In the genomic region with DNA sequence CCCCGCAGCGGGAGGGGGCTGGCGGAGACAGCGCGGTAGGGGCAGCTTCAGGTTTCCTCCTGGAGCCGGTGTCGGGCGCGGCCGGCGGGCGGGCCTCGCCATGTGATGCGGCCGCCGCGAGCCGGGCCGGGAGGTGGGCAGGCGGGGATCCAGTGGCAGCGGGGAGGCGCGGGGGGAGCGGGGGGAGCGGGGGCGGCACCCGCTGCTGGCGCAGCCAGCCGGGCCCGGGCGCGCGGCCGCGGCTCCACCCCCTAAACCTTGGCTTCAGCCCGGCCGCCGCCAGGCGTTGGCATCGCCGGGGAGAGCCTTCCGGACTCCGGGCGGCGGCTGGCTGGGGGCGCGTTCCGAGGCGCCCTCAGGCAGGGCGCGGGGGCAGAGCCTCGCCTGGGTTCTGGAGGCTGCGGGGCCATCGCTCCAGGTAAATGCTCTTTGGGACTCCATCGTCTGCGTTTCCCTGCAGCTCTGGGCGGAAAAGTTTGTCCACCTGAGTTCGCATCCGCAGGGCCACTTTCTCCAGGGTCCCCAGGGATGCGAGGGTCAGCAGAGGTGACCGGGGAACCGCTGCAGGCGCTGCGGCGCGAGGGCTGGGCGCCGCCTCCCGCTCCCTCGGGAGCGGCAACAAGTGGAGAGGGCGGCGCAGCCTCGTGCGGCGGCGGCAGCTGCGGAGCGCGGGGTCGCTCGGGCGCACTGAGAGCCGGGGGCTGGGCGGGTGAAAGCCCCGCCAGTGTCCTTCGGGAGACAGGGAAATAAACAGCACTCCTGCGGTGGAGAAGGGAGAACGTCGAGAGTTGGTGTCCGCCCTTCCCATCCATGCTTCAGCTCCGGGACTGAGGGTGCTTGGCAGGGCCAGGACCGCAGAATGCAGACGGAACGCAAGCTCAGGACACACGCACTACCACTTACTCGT, we compare ENCODE assay signal across 8 cellular contexts. TPM values are rescaled to one million over a fixed set of nuclear protein-coding genes. Genes with fewer than 3 reads are reported as not detected.
DNase-seq lines count a peak whose midpoint lies in the region; TF ChIP-seq lines count a peak whose summit lies in the region.

A gene with protein sequence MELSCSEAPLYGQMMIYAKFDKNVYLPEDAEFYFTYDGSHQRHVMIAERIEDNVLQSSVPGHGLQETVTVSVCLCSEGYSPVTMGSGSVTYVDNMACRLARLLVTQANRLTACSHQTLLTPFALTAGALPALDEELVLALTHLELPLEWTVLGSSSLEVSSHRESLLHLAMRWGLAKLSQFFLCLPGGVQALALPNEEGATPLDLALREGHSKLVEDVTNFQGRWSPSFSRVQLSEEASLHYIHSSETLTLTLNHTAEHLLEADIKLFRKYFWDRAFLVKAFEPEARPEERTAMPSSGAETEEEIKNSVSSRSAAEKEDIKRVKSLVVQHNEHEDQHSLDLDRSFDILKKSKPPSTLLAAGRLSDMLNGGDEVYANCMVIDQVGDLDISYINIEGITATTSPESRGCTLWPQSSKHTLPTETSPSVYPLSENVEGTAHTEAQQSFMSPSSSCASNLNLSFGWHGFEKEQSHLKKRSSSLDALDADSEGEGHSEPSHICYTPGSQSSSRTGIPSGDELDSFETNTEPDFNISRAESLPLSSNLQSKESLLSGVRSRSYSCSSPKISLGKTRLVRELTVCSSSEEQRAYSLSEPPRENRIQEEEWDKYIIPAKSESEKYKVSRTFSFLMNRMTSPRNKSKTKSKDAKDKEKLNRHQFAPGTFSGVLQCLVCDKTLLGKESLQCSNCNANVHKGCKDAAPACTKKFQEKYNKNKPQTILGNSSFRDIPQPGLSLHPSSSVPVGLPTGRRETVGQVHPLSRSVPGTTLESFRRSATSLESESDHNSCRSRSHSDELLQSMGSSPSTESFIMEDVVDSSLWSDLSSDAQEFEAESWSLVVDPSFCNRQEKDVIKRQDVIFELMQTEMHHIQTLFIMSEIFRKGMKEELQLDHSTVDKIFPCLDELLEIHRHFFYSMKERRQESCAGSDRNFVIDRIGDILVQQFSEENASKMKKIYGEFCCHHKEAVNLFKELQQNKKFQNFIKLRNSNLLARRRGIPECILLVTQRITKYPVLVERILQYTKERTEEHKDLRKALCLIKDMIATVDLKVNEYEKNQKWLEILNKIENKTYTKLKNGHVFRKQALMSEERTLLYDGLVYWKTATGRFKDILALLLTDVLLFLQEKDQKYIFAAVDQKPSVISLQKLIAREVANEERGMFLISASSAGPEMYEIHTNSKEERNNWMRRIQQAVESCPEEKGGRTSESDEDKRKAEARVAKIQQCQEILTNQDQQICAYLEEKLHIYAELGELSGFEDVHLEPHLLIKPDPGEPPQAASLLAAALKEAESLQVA (N-terminal part only) (plus strand): TSS at position 292 of the 907 bp plus-strand sequence. CDS start 58,656 bp downstream, outside the sequence.

- peak within 1 kb of the TSS; percentile 63 for H3K4me3 ChIP-seq in smooth muscle cell

- TF ChIP-seq CTCF in smooth muscle cell (IDR thresholded peaks at IDR 0.05; ENCODE audit: borderline replicate concordance, insufficient read depth, poor library complexity, severe bottlenecking): no peak

- H3K36me3 ChIP-seq in smooth muscle cell (ENCODE audit: low read depth): no peaks in the 10 kb centered on the region

- peaks cover 5% of the 10 kb centered on the region for H3K4me1 ChIP-seq in smooth muscle cell (ENCODE audit: low read depth)

- no peak within 1 kb of the TSS for H3K27ac ChIP-seq in smooth muscle cell (ENCODE audit: low read depth)

- H3K79me2 ChIP-seq in smooth muscle cell (ENCODE audit: low read depth): no peaks in the 10 kb centered on the region

- WGBS in smooth muscle cell (ENCODE audit: low lambda C conversion rate): 2% methylated on average over 75 of the region's 97 CpGs

- DNase-seq in activated naive CD4-positive, alpha-beta T cell treated with Interleukin-2 at 50 U/mL for 16 hours: peak; percentile 11
- no peak for DNase-seq in activated naive CD4-positive, alpha-beta T cell (lab: John Stamatoyannopoulos, UW)
- DNase-seq in HPDE6-E6E7 (ENCODE audit: extremely low spot score) (peak; percentile 83), SK-N-DZ (ENCODE audit: low spot score) (peak; percentile 74), cerebellum (ENCODE audit: low spot score) (peak; percentile 41), islet precursor cell (peak; percentile 68), smooth muscle cell (lab: John Stamatoyannopoulos, UW; ENCODE audit: unreplicated experiment) (peak; percentile 19), NCI-H1048 (lab: John Stamatoyannopoulos, UW) (no peak)

- peak within 1 kb of the TSS; percentile 79 for H2AFZ ChIP-seq in smooth muscle cell (ENCODE audit: low read depth)

- H3K27me3 ChIP-seq in smooth muscle cell (ENCODE audit: low read depth): peaks cover 99% of the 10 kb centered on the region

- no peak within 1 kb of the TSS for H3K9ac ChIP-seq in smooth muscle cell (ENCODE audit: low read depth)

- no peaks in the 10 kb centered on the region for H3F3A ChIP-seq in smooth muscle cell (ENCODE audit: low read depth)

- no peaks in the 10 kb centered on the region for H3K9me3 ChIP-seq in smooth muscle cell (replicated peaks; ENCODE audit: low read depth)

- H4K20me1 ChIP-seq in smooth muscle cell (ENCODE audit: low read depth): no peaks in the 10 kb centered on the region

- H3K4me2 ChIP-seq in smooth muscle cell: peak within 1 kb of the TSS; percentile 99

RNA-seq across cellular contexts. Expression of the gene that starts here (rescaled TPM):
- 56.7 and 60.7 TPM in 2 replicates for polyA plus RNA-seq in SK-N-DZ (2014; cell fraction: cytosol; rRNA removed)
- 140 and 233 TPM in 2 replicates for polyA plus RNA-seq in SK-N-DZ (2014; cell fraction: nucleus; rRNA removed)
- 6.7 TPM for total RNA-seq in cerebellum
- total RNA-seq in smooth muscle cell: 0.63 and 0.90 TPM in 2 replicates
- 0.19 and 0.24 TPM in 2 replicates for polyA plus RNA-seq in smooth muscle cell

Comparison
In these comparisons a context has a peak if more than half of its experiments do, and no peak if none do; other contexts are left out.
1. DNase-seq: peak in activated naive CD4-positive, alpha-beta T cell treated with Interleukin-2 at 50 U/mL for 16 hours (single experiment), HPDE6-E6E7 (single experiment), SK-N-DZ (single experiment), cerebellum (single experiment) and islet precursor cell (single experiment); none in activated naive CD4-positive, alpha-beta T cell (0 of 4) and NCI-H1048 (single experiment).
2. Peak in DNase-seq, H3K4me3 ChIP-seq and H3K4me2 ChIP-seq in smooth muscle cell; RNA of the gene not detected or under 1 TPM.